Comparison of ENCODE assay signal across 12 cellular contexts in genomic region chr18:34494359-34494696, GRCh38.
A peak's percentile ranks its signal among the peaks of the same experiment; 100 is the strongest.
DNase-seq lines count a peak whose midpoint lies in the region; ATAC-seq and TF ChIP-seq lines count a peak whose summit lies in the region.
"Had no signal": no experiment of that assay in that cellular context is flagged by ENCODE, and none has a peak within 500 bp of the region (broad histone marks: within the 10 kb centered on the region; RNA-seq: fewer than 3 reads in every experiment).

No MANE protein-coding gene starts in this region.

- DNase-seq in Right ventricle myocardium superior = peak; percentile 38
- DNase-seq in Right ventricle myocardium inferior (ENCODE audit: missing footprints) = no peak
- peak in 2 of 3 donors; percentile 11 to 22 for DNase-seq in mucosa of descending colon
- DNase-seq in aorta = peak; percentile 47 to 72
- DNase-seq in iPS-NIHi11 (ENCODE audit: low spot score) = no peak
- DNase-seq in natural killer cell = no peak
- DNase-seq: activated CD4-positive, alpha-beta T cell treated with anti-CD3 and anti-CD28 coated beads, Interleukin-2, amount 50 U/mL, for 48 hours; AML-193; stimulated activated naive B cell treated with anti-CD40 and anti-IgM and Interleukin-4, amounts not matched to agents 10 μg/mL and 1 μg/mL and 100 μg/mL, for 72 hours had no signal

- 8% methylated on average over 16 of the region's 16 CpGs for WGBS in aorta, 2 donors

- H3K9me3 ChIP-seq in endocrine pancreas (ENCODE audit: control insufficient read depth, low read length) (no peaks in the 10 kb centered on the region), mucosa of descending colon (no peaks in the 10 kb centered on the region), aorta (ENCODE audit: control insufficient read depth, low read length) (no peaks in the 10 kb centered on the region)

- H3K36me3 ChIP-seq in endocrine pancreas (ENCODE audit: control insufficient read depth, insufficient read depth, low read length) (no peaks in the 10 kb centered on the region), mucosa of descending colon (ENCODE audit: low read depth) (no peaks in the 10 kb centered on the region), aorta (ENCODE audit: control insufficient read depth in 1 of 2, insufficient read depth in 2 of 2, low read length in 1 of 2) (no peaks in the 10 kb centered on the region)

- H3K27me3 Mint-ChIP-seq in natural killer cell (ENCODE audit: low read depth in 2 of 2) = peaks cover 22 to 25% of the 10 kb centered on the region in 2 donors

- TF ChIP-seq CTCF in mucosa of descending colon (IDR thresholded peaks at IDR 0.05) (no peak), natural killer cell (IDR thresholded peaks at IDR 0.05) (no peak)

- no peaks in the 10 kb centered on the region for H3K36me3 Mint-ChIP-seq in natural killer cell
- H3K36me3 Mint-ChIP-seq: stimulated activated naive B cell treated with anti-CD40 and anti-IgM and Interleukin-4, amounts not matched to agents 10 μg/mL and 1 μg/mL and 100 μg/mL, for 72 hours had no signal

- no peak overlapping the region for H3K27ac ChIP-seq in aorta (ENCODE audit: low read depth in 1 of 2, low read length in 2 of 2)

- peak; percentile 32 for ATAC-seq in Right ventricle myocardium superior (ENCODE audit: poor library complexity)
- ATAC-seq in Right ventricle myocardium inferior = no peak
- no peak for ATAC-seq in mucosa of descending colon
- no peak for ATAC-seq in aorta (ENCODE audit: low FRiP score)
- ATAC-seq in natural killer cell = no peak
- ATAC-seq in HG03378 (IDR thresholded peaks at IDR 0.05; ENCODE audit: unreplicated experiment) = no peak

- no peaks in the 10 kb centered on the region for H3K27me3 ChIP-seq in endocrine pancreas (ENCODE audit: control insufficient read depth, insufficient read depth, low read length)
- H3K27me3 ChIP-seq in aorta (ENCODE audit: control insufficient read depth in 1 of 2, insufficient read depth in 2 of 2, low read length in 1 of 2) = no peaks in the 10 kb centered on the region

- H3K4me1 Mint-ChIP-seq in natural killer cell = no peaks in the 10 kb centered on the region

- intact Hi-C loops in Right ventricle myocardium superior (cut with DNase I) = loop anchor here (5.0 kb wide), 1 partner anchor 293 kb away; no protein-coding TSS in a partner anchor
- intact Hi-C loops in Right ventricle myocardium inferior (cut with DNase I) = loop anchor here (2.0 to 10.0 kb wide), 3 partner anchors 148 to 230 kb away; no protein-coding TSS in a partner anchor
- intact Hi-C loops in mucosa of descending colon (cut with DNase I, micrococcal nuclease) = no loop called here
- intact Hi-C loops in aorta (cut with DNase I) = loop anchor here (5.0 to 10.0 kb wide), 3 partner anchors 153 to 300 kb away; no protein-coding TSS in a partner anchor
- intact Hi-C loops in natural killer cell (cut with micrococcal nuclease) = no loop called here

- H3K4me3 Mint-ChIP-seq in natural killer cell = no peak overlapping the region
- H3K4me3 Mint-ChIP-seq: natural killer cell treated with Interleukin-12 subunit alpha and Interleukin-12 subunit beta and Interleukin-15 and Interleukin-18, amount 100 ng/mL, for 72 hours; stimulated activated naive B cell treated with anti-CD40 and anti-IgM and Interleukin-4, amounts not matched to agents 10 μg/mL and 1 μg/mL and 100 μg/mL, for 72 hours had no signal

- peaks cover 0 to 2% of the 10 kb centered on the region in 2 donors for H3K9me3 Mint-ChIP-seq in natural killer cell

- no peak overlapping the region for H3K9ac ChIP-seq in endocrine pancreas (ENCODE audit: control insufficient read depth, insufficient read depth, low read length)

- no peak overlapping the region for H3K27ac Mint-ChIP-seq in natural killer cell
- H3K27ac Mint-ChIP-seq: natural killer cell treated with Interleukin-12 subunit alpha and Interleukin-12 subunit beta and Interleukin-15 and Interleukin-18, amount 100 ng/mL, for 72 hours; stimulated activated naive B cell treated with anti-CD40 and anti-IgM and Interleukin-4, amounts not matched to agents 10 μg/mL and 1 μg/mL and 100 μg/mL, for 72 hours had no signal

- H3K4me1 ChIP-seq in endocrine pancreas (ENCODE audit: control insufficient read depth, insufficient read depth, low read length) (peaks cover 7% of the 10 kb centered on the region), mucosa of descending colon (ENCODE audit: low read depth) (no peaks in the 10 kb centered on the region), aorta (ENCODE audit: control insufficient read depth in 1 of 2, insufficient read depth in 2 of 2, low read length in 2 of 2) (peaks cover 0 to 2% of the 10 kb centered on the region in 2 donors)

- peak overlapping the region; percentile 91 for H3K4me3 ChIP-seq in endocrine pancreas (ENCODE audit: control insufficient read depth, insufficient read depth, low read length)
- H3K4me3 ChIP-seq in mucosa of descending colon = no peak overlapping the region
- H3K4me3 ChIP-seq in aorta (ENCODE audit: low read length in 2 of 2) = peak overlapping the region; percentile 95 to 99

Comparison
In these comparisons a context has a peak if more than half of its experiments do, and no peak if none do; other contexts are left out.
1. DNase-seq: peak in Right ventricle myocardium superior (single experiment), mucosa of descending colon (2 of 3) and aorta (2 of 2); none in Right ventricle myocardium inferior (single experiment), iPS-NIHi11 (single experiment) and natural killer cell (single experiment).
2. intact Hi-C loops: an anchor here in Right ventricle myocardium superior (5.0 kb wide), Right ventricle myocardium inferior (2.0 to 10.0 kb wide) and aorta (5.0 to 10.0 kb wide); none called in mucosa of descending colon and natural killer cell.